20 cellular contexts compared by ENCODE assay signal in genomic region chrX:64447207-64447606, GRCh38. TPM values are rescaled to one million over a fixed set of nuclear protein-coding genes. Genes with fewer than 3 reads are reported as not detected.
DNase-seq lines count a peak whose midpoint lies in the region; ATAC-seq and TF ChIP-seq lines count a peak whose summit lies in the region.
"Had no signal": no experiment of that assay in that cellular context is flagged by ENCODE, and none has a peak within 500 bp of the region (broad histone marks: within the 10 kb centered on the region; RNA-seq: fewer than 3 reads in every experiment).

No MANE protein-coding gene starts in this region.

- no peak overlapping the region for H3K27ac ChIP-seq in osteoblast (ENCODE audit: low read depth, low read length)
- H3K27ac ChIP-seq: 22Rv1, A549, BLaER1 had no signal

- H3K4me2 ChIP-seq in osteoblast (ENCODE audit: insufficient read depth, low read length) = no peak overlapping the region
- H3K4me2 ChIP-seq: A549, BLaER1 had no signal

- H3K9me3 ChIP-seq in osteoblast (ENCODE audit: low read depth, low read length) = no peaks in the 10 kb centered on the region
- H3K9me3 ChIP-seq: A549, BE2C, BLaER1, Caco-2 had no signal

- H4K20me1 ChIP-seq in osteoblast (ENCODE audit: insufficient read depth, low read length) = no peaks in the 10 kb centered on the region
- H4K20me1 ChIP-seq: BLaER1 had no signal

- no peaks in the 10 kb centered on the region for H3K79me2 ChIP-seq in osteoblast (ENCODE audit: insufficient read depth, low read length)

- no peak overlapping the region for H2AFZ ChIP-seq in osteoblast (ENCODE audit: low read length)

- ATAC-seq in HG02852 (IDR thresholded peaks at IDR 0.05; ENCODE audit: unreplicated experiment) = peak; percentile 50
- peak; percentile 61 for ATAC-seq in HG03025 (IDR thresholded peaks at IDR 0.05; ENCODE audit: low FRiP score, unreplicated experiment)
- no peak for ATAC-seq in GM18517 (IDR thresholded peaks at IDR 0.05; ENCODE audit: unreplicated experiment)
- ATAC-seq: A549; CD8-positive, alpha-beta T cell; GM12878 had no signal

- H3K27me3 ChIP-seq in osteoblast (ENCODE audit: insufficient read depth, low read length) = no peaks in the 10 kb centered on the region
- H3K27me3 ChIP-seq: BE2C had no signal

- TF ChIP-seq CTCF in GM12865 (IDR thresholded peaks at IDR 0.05; ENCODE audit: insufficient read depth, low read depth, low read length, missing control alignments) (no peak), osteoblast (IDR thresholded peaks at IDR 0.05; ENCODE audit: extremely low read depth, low read depth, low read length) (no peak)

- DNase-seq in GM12865 (ENCODE audit: low read depth) (peak; percentile 14), osteoblast (ENCODE audit: insufficient read length, low spot score, missing footprints) (peak; percentile 10), GM19238 (ENCODE audit: insufficient read length, low spot score) (no peak), AML-193 (lab: John Stamatoyannopoulos, UW) (no peak)
- DNase-seq: BE2C; C1 segment of cervical spinal cord; Caco-2; Calu3; CD4-positive, alpha-beta T cell; CD8-positive, alpha-beta T cell; DMS79 treated with DMSO at 0.1 percent for 48 hours; GF-D8 had no signal

- H3K4me1 ChIP-seq in osteoblast (ENCODE audit: insufficient read depth, low read length) = no peaks in the 10 kb centered on the region
- H3K4me1 ChIP-seq: A549, BE2C, BLaER1, Caco-2 had no signal

- H3K4me3 ChIP-seq in GM12865 (ENCODE audit: low read depth, low read length) = no peak overlapping the region
- no peak overlapping the region for H3K4me3 ChIP-seq in osteoblast (ENCODE audit: insufficient read depth, low read length)
- H3K4me3 ChIP-seq: A549, BLaER1, GM12878 had no signal

- H3K36me3 ChIP-seq in osteoblast (ENCODE audit: insufficient read depth, low read length) = no peaks in the 10 kb centered on the region
- H3K36me3 ChIP-seq: BE2C, BLaER1 had no signal

RNA-seq across cellular contexts. Expression of gene MTMR8, which starts 52.0 kb away (rescaled TPM):
- total RNA-seq in osteoblast = 0.72 and 1.2 TPM in 2 replicates
- total RNA-seq: A172 had no signal

Comparison
In these comparisons a context has a peak if more than half of its experiments do, and no peak if none do; other contexts are left out.
1. DNase-seq: peak in GM12865 (single experiment) and osteoblast (single experiment); none in GM19238 (single experiment) and AML-193 (0 of 2).